ENCODE assay signal across 11 cellular contexts in the genomic region with DNA sequence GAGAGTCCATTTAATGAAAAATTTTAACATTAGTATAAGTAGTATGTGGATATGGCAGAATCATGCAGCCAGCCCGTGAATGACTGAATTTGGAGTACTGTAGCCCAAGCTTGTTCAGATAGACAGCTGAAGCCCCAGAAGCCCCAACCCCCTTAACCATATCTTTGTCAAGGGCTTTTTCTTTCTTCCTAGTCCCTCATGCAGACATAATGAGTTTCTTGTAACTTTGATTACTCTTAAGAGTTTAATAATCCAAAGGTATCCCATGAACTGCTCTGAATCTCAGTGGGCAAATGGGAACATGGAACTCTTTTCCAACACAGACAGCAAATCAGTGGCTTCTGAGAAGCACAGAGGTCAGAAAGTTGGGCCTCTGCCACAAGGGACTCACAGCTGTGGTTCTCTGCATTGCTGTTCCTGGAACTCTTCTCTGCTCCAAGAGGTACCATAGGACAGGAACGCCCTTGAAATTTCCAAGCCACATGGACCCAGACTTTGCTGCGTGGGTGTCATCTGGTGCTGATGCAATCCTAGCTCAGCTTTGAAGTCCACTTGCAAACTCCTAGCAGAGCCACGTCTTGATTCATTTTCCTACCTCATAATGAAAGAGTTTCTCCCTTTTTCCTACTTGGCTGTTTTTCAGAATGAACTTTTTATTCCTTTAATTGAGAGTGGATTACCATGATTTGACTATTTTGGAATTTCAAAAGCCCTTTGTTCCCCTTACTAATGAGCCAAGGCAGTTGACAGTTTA. TPM values are rescaled to one million over a fixed set of nuclear protein-coding genes. Genes with fewer than 3 reads are reported as not detected.
DNase-seq lines count a peak whose midpoint lies in the region; ATAC-seq and TF ChIP-seq lines count a peak whose summit lies in the region.
"Had no signal": no experiment of that assay in that cellular context is flagged by ENCODE, and none has a peak within 500 bp of the region (broad histone marks: within the 10 kb centered on the region; RNA-seq: fewer than 3 reads in every experiment).

No MANE protein-coding gene starts in this region.

- H3K4me2 ChIP-seq in HCT116 (ENCODE audit: low read length) = no peak overlapping the region

- no peaks in the 10 kb centered on the region for H4K20me1 ChIP-seq in HCT116 (ENCODE audit: insufficient read depth)

- H3K27me3 Mint-ChIP-seq in activated CD4-positive, alpha-beta T cell treated with anti-CD3 and anti-CD28 coated beads, Interleukin-2, amount 10 ng/mL, durations not matched to agents 7 days and 5 days = no peaks in the 10 kb centered on the region
- H3K27me3 Mint-ChIP-seq: activated B cell treated with CpG ODN at 0.5 μM for 24 hours had no signal

- BruUV-seq in HCT116 (replicated peaks; lab: Mats Ljungman, UMichigan) = no TSS peak

- H3K9me3 ChIP-seq in HCT116 (ENCODE audit: control insufficient read depth in 1 of 2, insufficient read depth in 1 of 2, low read depth in 1 of 2, low read length in 2 of 2) (no peaks in the 10 kb centered on the region), left ventricle myocardium inferior (replicated peaks) (no peaks in the 10 kb centered on the region)

- ATAC-seq in HCT116 = no peak
- ATAC-seq in HG03039 (IDR thresholded peaks at IDR 0.05; ENCODE audit: unreplicated experiment) = no peak

- H3K9ac ChIP-seq in HCT116 (ENCODE audit: low read length) = no peak overlapping the region

- H2AFZ ChIP-seq in HCT116 (ENCODE audit: low read depth, low read length, poor library complexity, severe bottlenecking) = no peak overlapping the region

- H3K4me1 ChIP-seq in HCT116 (ENCODE audit: control insufficient read depth in 1 of 2, insufficient read depth in 2 of 2, low read length in 2 of 2) (peaks cover 8 to 17% of the 10 kb centered on the region in 2 experiments; a peak in 3 of 4 replicates), left ventricle myocardium inferior (peaks cover 40% of the 10 kb centered on the region)

- H3K79me2 ChIP-seq in HCT116 (ENCODE audit: insufficient read depth, low read length) = no peaks in the 10 kb centered on the region

- TF ChIP-seq CTCF in HCT116 (IDR thresholded peaks at IDR 0.05 in 2 of 3, conservative IDR thresholded peaks at IDR 0.05 in 1 of 3; ENCODE audit: borderline replicate concordance in 1 of 3, insufficient read depth in 1 of 3, low read depth in 2 of 3, low read length in 2 of 3) (no peak), left ventricle myocardium inferior (IDR thresholded peaks at IDR 0.05; ENCODE audit: borderline replicate concordance) (no peak)

- no peak overlapping the region for H3K27ac ChIP-seq in HCT116 (ENCODE audit: low read depth, low read length)
- H3K27ac ChIP-seq in left ventricle myocardium inferior (replicated peaks) = peak overlapping the region; percentile 65

- intact Hi-C loops in HCT116 (cut with micrococcal nuclease) (no loop called here), left ventricle myocardium inferior (cut with micrococcal nuclease) (no loop called here)

- H3K36me3 ChIP-seq in HCT116 (ENCODE audit: control insufficient read depth in 1 of 2, insufficient read depth in 2 of 2, low read length in 2 of 2) (0 out of 4 replicates have a peak, but pooled peaks cover 0 to 3% of the 10 kb centered on the region in 2 experiments), left ventricle myocardium inferior (peaks cover 14% of the 10 kb centered on the region)

- POLR2A ChIA-PET in HCT116 (lab: Charles Lee) = no interaction called here
- POLR2A ChIA-PET in activated CD4-positive, alpha-beta T cell treated with anti-CD3 and anti-CD28 coated beads, Interleukin-2, amount 10 ng/mL, durations not matched to agents 7 days and 5 days (lab: Charles Lee) = no interaction called here

- no peak overlapping the region for H3K4me3 ChIP-seq in HCT116 (replicated peaks in 1 of 2; ENCODE audit: low read depth in 1 of 2, low read length in 2 of 2)
- no peak overlapping the region for H3K4me3 ChIP-seq in left ventricle myocardium inferior

- no peaks in the 10 kb centered on the region for H3K9me2 ChIP-seq in HCT116 (ENCODE audit: insufficient read depth)

- H3K27me3 ChIP-seq in HCT116 (ENCODE audit: insufficient read depth, low read length) (no peaks in the 10 kb centered on the region), left ventricle myocardium inferior (ENCODE audit: low read depth) (no peaks in the 10 kb centered on the region)

- RAD21 ChIA-PET in HCT116 (lab: Charles Lee; ENCODE audit: low non-redundant PET in 1 of 2, low total read pairs in 2 of 2, uncharacterized antibody in 2 of 2, unreplicated experiment in 2 of 2) = no interaction called here

- DNase-seq in HCT116 (ENCODE audit: low read depth, low spot score) = no peak
- peak; percentile 54 for DNase-seq in amniotic epithelial cell (ENCODE audit: low read depth)
- peak; percentile 74 for DNase-seq in left ventricle myocardium inferior
- DNase-seq in stromal cell of bone marrow (ENCODE audit: low read depth) = peak; percentile 75
- no peak for DNase-seq in stimulated activated CD4-positive, alpha-beta T cell treated with anti-CD3 and anti-CD28 coated beads, Interleukin-2, amount 100 ng/mL, for 24 hours
- DNase-seq in activated CD4-positive, alpha-beta T cell treated with anti-CD3 and anti-CD28 coated beads, Interleukin-2, amount 10 ng/mL, durations not matched to agents 7 days and 5 days = no peak
- DNase-seq: activated B cell treated with CpG ODN at 0.5 μM for 24 hours; midbrain; NCI-H2029; stimulated activated naive CD4-positive, alpha-beta T cell treated with Interleukin-2 at 50 U/mL for 16 hours had no signal

- TF ChIP-seq RAD21 in HCT116 (IDR thresholded peaks at IDR 0.05; ENCODE audit: low read depth) = no peak

- H3K36me3 Mint-ChIP-seq in activated CD4-positive, alpha-beta T cell treated with anti-CD3 and anti-CD28 coated beads, Interleukin-2, amount 10 ng/mL, durations not matched to agents 7 days and 5 days (ENCODE audit: low read depth) = peaks cover 25% of the 10 kb centered on the region

- no peak for TF ChIP-seq POLR2A in HCT116 (IDR thresholded peaks at IDR 0.05; ENCODE audit: borderline replicate concordance, extremely low read depth, insufficient read depth, insufficient read length)

- H3K27ac Mint-ChIP-seq in activated CD4-positive, alpha-beta T cell treated with anti-CD3 and anti-CD28 coated beads, Interleukin-2, amount 10 ng/mL, durations not matched to agents 7 days and 5 days = no peak overlapping the region
- H3K27ac Mint-ChIP-seq: activated B cell treated with CpG ODN at 0.5 μM for 24 hours had no signal

- H3K4me3 Mint-ChIP-seq in activated CD4-positive, alpha-beta T cell treated with anti-CD3 and anti-CD28 coated beads, Interleukin-2, amount 10 ng/mL, durations not matched to agents 7 days and 5 days = no peak overlapping the region
- H3K4me3 Mint-ChIP-seq: activated B cell treated with CpG ODN at 0.5 μM for 24 hours had no signal

- CTCF ChIA-PET in HCT116 (lab: Charles Lee) = no interaction called here
- CTCF ChIA-PET in activated CD4-positive, alpha-beta T cell treated with anti-CD3 and anti-CD28 coated beads, Interleukin-2, amount 10 ng/mL, durations not matched to agents 7 days and 5 days (lab: Charles Lee) = interaction anchor here (1.2 to 2.5 kb wide), 3 partner anchors 10 to 16 kb away, joined by 3 to 11 read pairs (median 4); no protein-coding TSS in a partner anchor

- H3K9me3 Mint-ChIP-seq in activated CD4-positive, alpha-beta T cell treated with anti-CD3 and anti-CD28 coated beads, Interleukin-2, amount 10 ng/mL, durations not matched to agents 7 days and 5 days = no peaks in the 10 kb centered on the region
- H3K9me3 Mint-ChIP-seq: activated B cell treated with CpG ODN at 0.5 μM for 24 hours had no signal

- H3K4me1 Mint-ChIP-seq in activated CD4-positive, alpha-beta T cell treated with anti-CD3 and anti-CD28 coated beads, Interleukin-2, amount 10 ng/mL, durations not matched to agents 7 days and 5 days = peaks cover 19% of the 10 kb centered on the region

TF ChIP-seq in HCT116, 20 proteins besides CTCF, POLR2A, EP300 and RAD21 (continues in another document):
- TF ChIP-seq ZNF274 (IDR thresholded peaks at IDR 0.05; ENCODE audit: low read depth, low read length) (no peak), ELF1 (IDR thresholded peaks at IDR 0.05; ENCODE audit: borderline replicate concordance, low read depth) (no peak), SRF (IDR thresholded peaks at IDR 0.05; ENCODE audit: low read depth) (no peak), CBX3 (IDR thresholded peaks at IDR 0.05; ENCODE audit: low read depth) (no peak)
- TF ChIP-seq, protein P1, sequence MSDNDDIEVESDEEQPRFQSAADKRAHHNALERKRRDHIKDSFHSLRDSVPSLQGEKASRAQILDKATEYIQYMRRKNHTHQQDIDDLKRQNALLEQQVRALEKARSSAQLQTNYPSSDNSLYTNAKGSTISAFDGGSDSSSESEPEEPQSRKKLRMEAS (IDR thresholded peaks at IDR 0.05) = peak; percentile 59

RNA-seq across cellular contexts. Expression of a gene that starts 18.1 kb away (rescaled TPM):
- total RNA-seq in HCT116 (2021; ENCODE audit: unreplicated experiment) (26.7 TPM), left ventricle myocardium inferior (45.4 TPM)
- 41.5 and 44.9 TPM in 2 replicates for polyA plus RNA-seq in HCT116 (2012)
- 10 to 100 TPM; 21.7 to 26.7 TPM for total RNA-seq in activated CD4-positive, alpha-beta T cell treated with anti-CD3 and anti-CD28 coated beads, Interleukin-2, amount 10 ng/mL, durations not matched to agents 7 days and 5 days

RNA-seq across cellular contexts. Expression of a gene that starts 18.5 kb away (rescaled TPM):
- total RNA-seq in HCT116 (2021; ENCODE audit: unreplicated experiment) (16.4 TPM), left ventricle myocardium inferior (9.8 TPM)
- polyA plus RNA-seq in HCT116 (2012) = 7.4 and 7.7 TPM in 2 replicates
- 10 to 100 TPM in 1 of 2 experiments, 1 to 10 TPM in 1; 9.9 to 10.8 TPM for total RNA-seq in activated CD4-positive, alpha-beta T cell treated with anti-CD3 and anti-CD28 coated beads, Interleukin-2, amount 10 ng/mL, durations not matched to agents 7 days and 5 days

Comparison
In these comparisons a context has a peak if more than half of its experiments do, and no peak if none do; other contexts are left out.
1. DNase-seq: peak in amniotic epithelial cell (single experiment), left ventricle myocardium inferior (single experiment) and stromal cell of bone marrow (single experiment); none in HCT116 (single experiment), stimulated activated CD4-positive, alpha-beta T cell treated with anti-CD3 and anti-CD28 coated beads, Interleukin-2, amount 100 ng/mL, for 24 hours (0 of 2) and activated CD4-positive, alpha-beta T cell treated with anti-CD3 and anti-CD28 coated beads, Interleukin-2, amount 10 ng/mL, durations not matched to agents 7 days and 5 days (single experiment).